8 cellular contexts compared by ENCODE assay signal in genomic region chr4:75995727-75996126, GRCh38. TPM values are rescaled to one million over a fixed set of nuclear protein-coding genes. Genes with fewer than 3 reads are reported as not detected.
A peak's percentile ranks its signal among the peaks of the same experiment; 100 is the strongest.
DNase-seq lines count a peak whose midpoint lies in the region; ATAC-seq, FAIRE-seq and TF ChIP-seq lines count a peak whose summit lies in the region.

No MANE protein-coding gene starts in this region.

- intact Hi-C loops in GM12878 (cut with micrococcal nuclease; ENCODE audit: unreplicated experiment): loop anchor here (1.0 kb wide), 1 partner anchor 72 kb away; no protein-coding TSS in a partner anchor

- H3K9ac ChIP-seq in GM12878 (ENCODE audit: control insufficient read depth, insufficient read depth, low read length): no peak overlapping the region

- H3K27me3 ChIP-seq in GM12878 (replicated peaks in 1 of 2; ENCODE audit: control insufficient read depth in 2 of 2, insufficient read depth in 2 of 2, low read length in 1 of 2): no peaks in the 10 kb centered on the region; a peak in 1 of 4 replicates

- no peaks in the 10 kb centered on the region for H3K4me1 ChIP-seq in GM12878 (ENCODE audit: control insufficient read depth, insufficient read depth, low read length)

- no peak overlapping the region for H3K4me2 ChIP-seq in GM12878 (ENCODE audit: control insufficient read depth, insufficient read depth)

- 0% methylated on average over 5 of the region's 5 CpGs for WGBS in GM12878 (ENCODE audit: insufficient coverage, insufficient replicate concordance, low lambda C conversion rate, missing lambda C conversion rate)

- H3K4me3 ChIP-seq in GM12878: no peak overlapping the region

- no peak for TF ChIP-seq EP300 in GM12878 (IDR thresholded peaks at IDR 0.05; ENCODE audit: borderline replicate concordance in 1 of 2, control insufficient read depth in 1 of 2, low read depth in 2 of 2, low read length in 2 of 2)

- in situ Hi-C loops in GM12878 (cut with MboI): loop anchor here (5.0 kb wide), 1 partner anchor 72 kb away; no protein-coding TSS in a partner anchor

- no peak for TF ChIP-seq POLR2A in GM12878 (IDR thresholded peaks at IDR 0.05; ENCODE audit: low read depth, low read length)

- H3K27ac ChIP-seq in C4-2B (no peak overlapping the region), GM12878 (ENCODE audit: control insufficient read depth, insufficient read depth) (no peak overlapping the region)

- CTCF ChIA-PET in GM12878 (lab: Yijun Ruan, JAX): interaction anchor here (0.7 to 4.6 kb wide), 45 partner anchors 8 to 509 kb away, joined by 3 to 95 read pairs (median 5); partner anchors contain the start of genes CXCL11 and CXCL9

- RAD21 ChIA-PET in GM12878 (lab: Charles Lee; ENCODE audit: unreplicated experiment): interaction anchor here (0.6 to 2.9 kb wide), 20 partner anchors 12 to 509 kb away, joined by 3 to 28 read pairs (median 4); partner anchors contain the start of gene ART3

- FAIRE-seq in GM12878 (lab: Jason Lieb, UNC) (peak; percentile 31), urothelium cell line (lab: Jason Lieb, UNC) (no peak)

- no peaks in the 10 kb centered on the region for H3K9me3 ChIP-seq in GM12878 (replicated peaks; ENCODE audit: control insufficient read depth, insufficient read depth, low read length)

- no peaks in the 10 kb centered on the region for H3K36me3 ChIP-seq in GM12878 (ENCODE audit: control insufficient read depth in 2 of 2, insufficient read depth in 2 of 2, low read length in 1 of 2)

- H3K79me2 ChIP-seq in GM12878 (ENCODE audit: control insufficient read depth, insufficient read depth, low read length): peaks cover under 1% of the 10 kb centered on the region; the same call in 1 of the 2 replicates

- H4K20me1 ChIP-seq in GM12878 (ENCODE audit: control insufficient read depth, insufficient read depth): no peaks in the 10 kb centered on the region

- DNase-seq in GM20000 (ENCODE audit: low spot score) (peak; percentile 48), NCI-H446 (lab: John Stamatoyannopoulos, UW) (peak; percentile 6 to 60), GM12878 (ENCODE audit: low read depth, low spot score) (no peak), kidney glomerular epithelial cell (lab: John Stamatoyannopoulos, UW) (peak; percentile 55), urothelium cell line (ENCODE audit: low spot score) (peak; percentile 44)
- DNase-seq in stimulated activated CD4-positive, alpha-beta T cell treated with anti-CD3 and anti-CD28 coated beads, Interleukin-12 subunit alpha, Interleukin-12 subunit beta, amount 100 ng/mL, for 4 hours: no peak

- ATAC-seq in GM12878: peak; percentile 52
- ATAC-seq in GM19395 (IDR thresholded peaks at IDR 0.05; ENCODE audit: unreplicated experiment): no peak

- BruUV-seq in GM12878 (replicated peaks; lab: Mats Ljungman, UMichigan): no TSS peak

- SMC1A ChIA-PET in GM12878 (lab: Charles Lee; ENCODE audit: uncharacterized antibody, unreplicated experiment): interaction anchor here (0.7 to 6.8 kb wide), 32 partner anchors 8 to 383 kb away, joined by 3 to 95 read pairs (median 4); partner anchors contain the start of genes ART3, CXCL11 and CXCL9

- peak; percentile 80 for TF ChIP-seq RAD21 in GM12878 (IDR thresholded peaks at IDR 0.05; ENCODE audit: insufficient read depth, low read depth, low read length)

- no peak overlapping the region for H2AFZ ChIP-seq in GM12878 (ENCODE audit: control insufficient read depth, low read depth, low read length)

- POLR2A ChIA-PET in GM12878 (lab: Charles Lee): interaction anchor here (1.0 kb wide), 1 partner anchor 67 kb away, joined by 3 read pairs; no protein-coding TSS in a partner anchor

- TF ChIP-seq CTCF in C4-2B (conservative IDR thresholded peaks at IDR 0.05): peak; percentile 73
- peak; percentile 9 for TF ChIP-seq CTCF in GM20000 (IDR thresholded peaks at IDR 0.05; ENCODE audit: extremely low read depth, missing control alignments)
- peak; percentile 46 to 62 (median 53); a peak in 5 of 6 replicates for TF ChIP-seq CTCF in GM12878 (IDR thresholded peaks at IDR 0.05 in 2 of 3, conservative IDR thresholded peaks at IDR 0.05 in 1 of 3; ENCODE audit: control insufficient read depth in 2 of 3, extremely low read depth in 1 of 3, insufficient read depth in 1 of 3, low read depth in 3 of 3, low read length in 3 of 3)

RNA-seq across cellular contexts. Expression of gene SDAD1, which starts 5.0 kb away (rescaled TPM):
- 20.0 TPM in 2 replicates for total RNA-seq in GM12878 (2013; cell fraction: nucleolus; rRNA removed)
- 20.5 and 21.2 TPM in 2 replicates for total RNA-seq in GM12878 (2014; rRNA removed)
- 34.8 and 36.7 TPM in 2 replicates for total RNA-seq in GM12878 (2014; rRNA removed; fragmentation: Illumina TruSeq; extraction: Trizol)
- 34.0 and 34.3 TPM in 2 replicates for total RNA-seq in GM12878 (2021)
- polyA plus RNA-seq in GM12878 (2011; ENCODE audit: low read depth): 11.0 TPM
- 27.1 and 35.6 TPM in 2 replicates for polyA plus RNA-seq in GM12878 (2011; rRNA removed)
- 10.9 and 11.6 TPM in 2 replicates for polyA plus RNA-seq in GM12878 (2011; cell fraction: cytosol; rRNA removed)
- 12.7 and 17.2 TPM in 2 replicates for polyA plus RNA-seq in GM12878 (2011; cell fraction: nucleus; rRNA removed)
- polyA plus RNA-seq in GM12878 (2012): 18.2 and 19.5 TPM in 2 replicates
- 45.5 and 48.2 TPM in 2 replicates for polyA plus RNA-seq in GM12878 (2014; fragmentation: Illumina TruSeq; extraction: Trizol)
- 10 to 100 TPM; 46.0 to 84.4 TPM for polyA plus RNA-seq in GM12878 (2014; fragmentation: Nextera tagmentation; extraction: Ambion mirVana)
- polyA plus RNA-seq in GM12878 (2014; rRNA removed): 18.5 and 22.3 TPM in 2 replicates
- polyA plus RNA-seq in GM12878 (2016; fragmentation: Nextera tagmentation; extraction: Ambion mirVana): 10 to 100 TPM; 63.3 to 75.0 TPM
- polyA minus RNA-seq in GM12878 (2011; rRNA and poly(A)+ RNA removed): 18.2 and 24.7 TPM in 2 replicates
- 9.9 and 11.5 TPM in 2 replicates for polyA minus RNA-seq in GM12878 (2011; cell fraction: cytosol; rRNA and poly(A)+ RNA removed)
- 9.1 and 14.2 TPM in 2 replicates for polyA minus RNA-seq in GM12878 (2011; cell fraction: nucleus; rRNA and poly(A)+ RNA removed)

RNA-seq across cellular contexts. Expression of gene CXCL9, which starts 11.6 kb away (rescaled TPM):
- not detected in 2 replicates for total RNA-seq in GM12878 (2013; cell fraction: nucleolus; rRNA removed)
- total RNA-seq in GM12878 (2014; rRNA removed) (0.06 and 0.38 TPM in 2 replicates), GM12878 (2014; rRNA removed; fragmentation: Illumina TruSeq; extraction: Trizol) (0.22 and 0.32 TPM in 2 replicates), GM12878 (2021) (0.19 and 0.21 TPM in 2 replicates)
- 0.52 TPM for polyA plus RNA-seq in GM12878 (2011; ENCODE audit: low read depth)
- polyA plus RNA-seq in GM12878 (2011; rRNA removed) (0.03 TPM in 1 of 2 replicates, not detected in the other), GM12878 (2014; fragmentation: Illumina TruSeq; extraction: Trizol) (0.46 and 1.0 TPM in 2 replicates), GM12878 (2014; fragmentation: Nextera tagmentation; extraction: Ambion mirVana) (under 1 TPM; 0.03 to 0.07 TPM), GM12878 (2014; rRNA removed) (0.24 and 0.32 TPM in 2 replicates), GM12878 (2016; fragmentation: Nextera tagmentation; extraction: Ambion mirVana) (under 1 TPM; 0.23 to 0.25 TPM)
- polyA plus RNA-seq in GM12878 (2011; cell fraction: cytosol; rRNA removed): 0.01 TPM in 1 of 2 replicates, not detected in the other
- not detected in 2 replicates for polyA plus RNA-seq in GM12878 (2011; cell fraction: nucleus; rRNA removed)
- polyA plus RNA-seq in GM12878 (2012): 1.2 and 1.6 TPM in 2 replicates
- not detected in 2 replicates for polyA minus RNA-seq in GM12878 (2011; rRNA and poly(A)+ RNA removed)
- polyA minus RNA-seq in GM12878 (2011; cell fraction: cytosol; rRNA and poly(A)+ RNA removed): not detected in 2 replicates
- polyA minus RNA-seq in GM12878 (2011; cell fraction: nucleus; rRNA and poly(A)+ RNA removed): not detected in 2 replicates

RNA-seq across cellular contexts. Expression of gene CXCL10, which starts 27.6 kb away (rescaled TPM):
- total RNA-seq in GM12878 (2013; cell fraction: nucleolus; rRNA removed): 0.58 TPM in 1 of 2 replicates, not detected in the other
- total RNA-seq in GM12878 (2014; rRNA removed): 1.8 and 3.2 TPM in 2 replicates
- total RNA-seq in GM12878 (2014; rRNA removed; fragmentation: Illumina TruSeq; extraction: Trizol): 2.7 and 2.8 TPM in 2 replicates
- total RNA-seq in GM12878 (2021): 1.3 and 2.2 TPM in 2 replicates
- polyA plus RNA-seq in GM12878 (2011; ENCODE audit: low read depth): 6.2 TPM
- 0.46 and 0.88 TPM in 2 replicates for polyA plus RNA-seq in GM12878 (2011; rRNA removed)
- polyA plus RNA-seq in GM12878 (2011; cell fraction: cytosol; rRNA removed): 0.13 and 0.31 TPM in 2 replicates
- 0.25 TPM in 1 of 2 replicates, not detected in the other for polyA plus RNA-seq in GM12878 (2011; cell fraction: nucleus; rRNA removed)
- polyA plus RNA-seq in GM12878 (2012): 8.0 and 13.0 TPM in 2 replicates
- polyA plus RNA-seq in GM12878 (2014; fragmentation: Illumina TruSeq; extraction: Trizol): 2.4 and 4.6 TPM in 2 replicates
- polyA plus RNA-seq in GM12878 (2014; fragmentation: Nextera tagmentation; extraction: Ambion mirVana): 10 to 100 TPM in 1 of 2 experiments, 1 to 10 TPM in 1; 7.7 to 10.4 TPM
- polyA plus RNA-seq in GM12878 (2014; rRNA removed): 0.99 and 2.0 TPM in 2 replicates
- polyA plus RNA-seq in GM12878 (2016; fragmentation: Nextera tagmentation; extraction: Ambion mirVana): 10 to 100 TPM; 15.5 to 19.5 TPM
- 0.44 TPM in 1 of 2 replicates, not detected in the other for polyA minus RNA-seq in GM12878 (2011; rRNA and poly(A)+ RNA removed)
- not detected in 2 replicates for polyA minus RNA-seq in GM12878 (2011; cell fraction: cytosol; rRNA and poly(A)+ RNA removed)
- polyA minus RNA-seq in GM12878 (2011; cell fraction: nucleus; rRNA and poly(A)+ RNA removed): not detected in 2 replicates

RNA-seq across cellular contexts. Expression of gene CXCL11, which starts 40.1 kb away (rescaled TPM):
- total RNA-seq in GM12878 (2013; cell fraction: nucleolus; rRNA removed): not detected in 2 replicates
- total RNA-seq in GM12878 (2014; rRNA removed) (not detected in 2 replicates), GM12878 (2014; rRNA removed; fragmentation: Illumina TruSeq; extraction: Trizol) (not detected in 2 replicates), GM12878 (2021) (not detected in 2 replicates)
- polyA plus RNA-seq in GM12878 (2011; ENCODE audit: low read depth): not detected
- polyA plus RNA-seq in GM12878 (2011; rRNA removed) (not detected in 2 replicates), GM12878 (2014; fragmentation: Illumina TruSeq; extraction: Trizol) (0.17 TPM in 1 of 2 replicates, not detected in the other), GM12878 (2014; fragmentation: Nextera tagmentation; extraction: Ambion mirVana) (under 1 TPM in 1 of 2 experiments, not detected in 1; 0.04 TPM), GM12878 (2014; rRNA removed) (not detected in 2 replicates), GM12878 (2016; fragmentation: Nextera tagmentation; extraction: Ambion mirVana) (not detected)
- polyA plus RNA-seq in GM12878 (2011; cell fraction: cytosol; rRNA removed): 0.04 TPM in 1 of 2 replicates, not detected in the other
- polyA plus RNA-seq in GM12878 (2011; cell fraction: nucleus; rRNA removed): not detected in 2 replicates
- not detected in 2 replicates for polyA plus RNA-seq in GM12878 (2012)
- polyA minus RNA-seq in GM12878 (2011; rRNA and poly(A)+ RNA removed): not detected in 2 replicates
- not detected in 2 replicates for polyA minus RNA-seq in GM12878 (2011; cell fraction: cytosol; rRNA and poly(A)+ RNA removed)
- not detected in 2 replicates for polyA minus RNA-seq in GM12878 (2011; cell fraction: nucleus; rRNA and poly(A)+ RNA removed)

RNA-seq across cellular contexts. Expression of gene NAAA, which starts 54.9 kb away (rescaled TPM):
- 0.79 and 0.86 TPM in 2 replicates for total RNA-seq in GM12878 (2013; cell fraction: nucleolus; rRNA removed)
- 3.3 and 4.0 TPM in 2 replicates for total RNA-seq in GM12878 (2014; rRNA removed)
- 1.9 and 2.9 TPM in 2 replicates for total RNA-seq in GM12878 (2014; rRNA removed; fragmentation: Illumina TruSeq; extraction: Trizol)
- total RNA-seq in GM12878 (2021): 3.4 and 4.9 TPM in 2 replicates
- 2.4 TPM for polyA plus RNA-seq in GM12878 (2011; ENCODE audit: low read depth)
- polyA plus RNA-seq in GM12878 (2011; rRNA removed): 0.60 and 0.71 TPM in 2 replicates
- 0.51 and 0.72 TPM in 2 replicates for polyA plus RNA-seq in GM12878 (2011; cell fraction: cytosol; rRNA removed)
- 0.54 and 1.3 TPM in 2 replicates for polyA plus RNA-seq in GM12878 (2011; cell fraction: nucleus; rRNA removed)
- polyA plus RNA-seq in GM12878 (2012): 2.5 and 2.7 TPM in 2 replicates
- 3.2 and 3.3 TPM in 2 replicates for polyA plus RNA-seq in GM12878 (2014; fragmentation: Illumina TruSeq; extraction: Trizol)
- 1 to 10 TPM; 1.2 to 1.4 TPM for polyA plus RNA-seq in GM12878 (2014; fragmentation: Nextera tagmentation; extraction: Ambion mirVana)
- polyA plus RNA-seq in GM12878 (2014; rRNA removed): 2.8 and 4.2 TPM in 2 replicates
- polyA plus RNA-seq in GM12878 (2016; fragmentation: Nextera tagmentation; extraction: Ambion mirVana): 1 to 10 TPM; 1.9 to 4.0 TPM
- polyA minus RNA-seq in GM12878 (2011; rRNA and poly(A)+ RNA removed): 2.0 TPM in 1 of 2 replicates, not detected in the other
- not detected in 2 replicates for polyA minus RNA-seq in GM12878 (2011; cell fraction: cytosol; rRNA and poly(A)+ RNA removed)
- 0.60 and 2.1 TPM in 2 replicates for polyA minus RNA-seq in GM12878 (2011; cell fraction: nucleus; rRNA and poly(A)+ RNA removed)

Comparison
In these comparisons a context has a peak if more than half of its experiments do, and no peak if none do; other contexts are left out.
1. CTCF ChIP-seq: peak in every context shown above with its lines; median percentile 73 in C4-2B; 53 in GM12878; 9 in GM20000.
2. DNase-seq: peak in GM20000 (single experiment), NCI-H446 (2 of 2), kidney glomerular epithelial cell (single experiment) and urothelium cell line (single experiment); none in GM12878 (single experiment) and stimulated activated CD4-positive, alpha-beta T cell treated with anti-CD3 and anti-CD28 coated beads, Interleukin-12 subunit alpha, Interleukin-12 subunit beta, amount 100 ng/mL, for 4 hours (single experiment).